1 cellular context compared by ENCODE assay signal in the genomic region with DNA sequence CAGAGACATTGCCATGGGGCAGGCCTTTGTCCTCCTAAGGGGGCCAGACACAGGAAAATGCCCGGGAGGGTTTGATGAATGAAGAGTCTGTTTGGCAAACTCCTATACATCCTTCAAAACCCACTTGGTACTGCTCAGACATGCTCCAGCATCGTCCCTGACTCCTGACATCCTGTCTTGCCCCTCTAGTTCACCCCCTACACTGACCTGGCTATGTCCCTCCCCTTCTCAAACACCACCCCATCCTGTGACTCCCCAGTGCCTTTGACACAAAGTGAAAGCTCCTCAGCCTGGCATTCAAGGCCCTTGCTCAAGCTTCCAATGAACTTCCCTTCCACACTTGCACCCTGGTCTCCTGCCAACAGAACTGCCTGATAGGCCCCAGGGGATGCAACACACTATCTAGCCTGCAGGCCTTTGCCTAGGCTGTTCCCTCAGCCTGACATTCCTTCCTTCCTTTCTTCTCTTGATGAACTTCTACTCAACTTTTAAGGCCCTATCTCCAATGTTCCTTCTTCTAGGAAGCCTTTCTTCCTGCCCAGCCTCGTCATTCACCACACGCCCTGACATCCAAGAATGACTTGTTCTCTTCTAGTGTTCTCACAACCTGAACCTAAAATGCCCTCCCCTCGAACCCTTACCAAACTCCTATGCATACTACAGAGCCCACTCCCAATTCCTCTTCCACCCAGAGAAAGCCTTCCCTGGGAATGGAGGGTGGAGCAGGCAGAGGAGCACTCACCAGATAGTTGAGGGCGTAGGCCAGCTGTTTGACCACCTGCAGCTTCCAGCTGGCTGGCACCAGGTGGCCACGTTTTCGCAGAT.
TF ChIP-seq lines count a peak whose summit lies in the region.

No MANE protein-coding gene starts in this region.

TF ChIP-seq in HEK293, 187 proteins besides CTCF, POLR2A, EP300 and RAD21:
- TF ChIP-seq ZNF341 (tag by site-specific recombination; IDR thresholded peaks at IDR 0.05; ENCODE audit: low read depth) (peak; percentile 87), ZNF768 (tag by site-specific recombination; IDR thresholded peaks at IDR 0.05) (no peak), KLF10 (tag by site-specific recombination; IDR thresholded peaks at IDR 0.05) (no peak), ZNF610 (tag by site-specific recombination; IDR thresholded peaks at IDR 0.05; ENCODE audit: borderline replicate concordance) (no peak), ZIC2 (tag by site-specific recombination; IDR thresholded peaks at IDR 0.05) (0 out of 2 replicates have a peak, but pooled peaks have one; percentile 3), ZNF561 (tag by site-specific recombination; IDR thresholded peaks at IDR 0.05; ENCODE audit: borderline replicate concordance) (no peak), PRDM1 (tag by site-specific recombination; IDR thresholded peaks at IDR 0.05) (peak; percentile 45; the same call in 1 of the 2 replicates), ZNF473 (tag by site-specific recombination; IDR thresholded peaks at IDR 0.05) (no peak), ZNF311 (tag by site-specific recombination; IDR thresholded peaks at IDR 0.05; ENCODE audit: borderline replicate concordance) (no peak), ZNF521 (tag by site-specific recombination; IDR thresholded peaks at IDR 0.05) (no peak), ZNF623 (tag by site-specific recombination; IDR thresholded peaks at IDR 0.05) (peak; percentile 18; the same call in 1 of the 2 replicates), ZFP3 (tag by site-specific recombination; IDR thresholded peaks at IDR 0.05; ENCODE audit: low read depth) (peak; percentile 97), GLI4 (tag by site-specific recombination; IDR thresholded peaks at IDR 0.05) (peak; percentile 93), KLF1 (tag by site-specific recombination; IDR thresholded peaks at IDR 0.05) (no peak)
- TF ChIP-seq, protein P1, sequence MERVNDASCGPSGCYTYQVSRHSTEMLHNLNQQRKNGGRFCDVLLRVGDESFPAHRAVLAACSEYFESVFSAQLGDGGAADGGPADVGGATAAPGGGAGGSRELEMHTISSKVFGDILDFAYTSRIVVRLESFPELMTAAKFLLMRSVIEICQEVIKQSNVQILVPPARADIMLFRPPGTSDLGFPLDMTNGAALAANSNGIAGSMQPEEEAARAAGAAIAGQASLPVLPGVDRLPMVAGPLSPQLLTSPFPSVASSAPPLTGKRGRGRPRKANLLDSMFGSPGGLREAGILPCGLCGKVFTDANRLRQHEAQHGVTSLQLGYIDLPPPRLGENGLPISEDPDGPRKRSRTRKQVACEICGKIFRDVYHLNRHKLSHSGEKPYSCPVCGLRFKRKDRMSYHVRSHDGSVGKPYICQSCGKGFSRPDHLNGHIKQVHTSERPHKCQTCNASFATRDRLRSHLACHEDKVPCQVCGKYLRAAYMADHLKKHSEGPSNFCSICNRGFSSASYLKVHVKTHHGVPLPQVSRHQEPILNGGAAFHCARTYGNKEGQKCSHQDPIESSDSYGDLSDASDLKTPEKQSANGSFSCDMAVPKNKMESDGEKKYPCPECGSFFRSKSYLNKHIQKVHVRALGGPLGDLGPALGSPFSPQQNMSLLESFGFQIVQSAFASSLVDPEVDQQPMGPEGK (tag by site-specific recombination; IDR thresholded peaks at IDR 0.05), result 0 out of 2 replicates have a peak, but pooled peaks have one; percentile 30
- TF ChIP-seq, protein P2, sequence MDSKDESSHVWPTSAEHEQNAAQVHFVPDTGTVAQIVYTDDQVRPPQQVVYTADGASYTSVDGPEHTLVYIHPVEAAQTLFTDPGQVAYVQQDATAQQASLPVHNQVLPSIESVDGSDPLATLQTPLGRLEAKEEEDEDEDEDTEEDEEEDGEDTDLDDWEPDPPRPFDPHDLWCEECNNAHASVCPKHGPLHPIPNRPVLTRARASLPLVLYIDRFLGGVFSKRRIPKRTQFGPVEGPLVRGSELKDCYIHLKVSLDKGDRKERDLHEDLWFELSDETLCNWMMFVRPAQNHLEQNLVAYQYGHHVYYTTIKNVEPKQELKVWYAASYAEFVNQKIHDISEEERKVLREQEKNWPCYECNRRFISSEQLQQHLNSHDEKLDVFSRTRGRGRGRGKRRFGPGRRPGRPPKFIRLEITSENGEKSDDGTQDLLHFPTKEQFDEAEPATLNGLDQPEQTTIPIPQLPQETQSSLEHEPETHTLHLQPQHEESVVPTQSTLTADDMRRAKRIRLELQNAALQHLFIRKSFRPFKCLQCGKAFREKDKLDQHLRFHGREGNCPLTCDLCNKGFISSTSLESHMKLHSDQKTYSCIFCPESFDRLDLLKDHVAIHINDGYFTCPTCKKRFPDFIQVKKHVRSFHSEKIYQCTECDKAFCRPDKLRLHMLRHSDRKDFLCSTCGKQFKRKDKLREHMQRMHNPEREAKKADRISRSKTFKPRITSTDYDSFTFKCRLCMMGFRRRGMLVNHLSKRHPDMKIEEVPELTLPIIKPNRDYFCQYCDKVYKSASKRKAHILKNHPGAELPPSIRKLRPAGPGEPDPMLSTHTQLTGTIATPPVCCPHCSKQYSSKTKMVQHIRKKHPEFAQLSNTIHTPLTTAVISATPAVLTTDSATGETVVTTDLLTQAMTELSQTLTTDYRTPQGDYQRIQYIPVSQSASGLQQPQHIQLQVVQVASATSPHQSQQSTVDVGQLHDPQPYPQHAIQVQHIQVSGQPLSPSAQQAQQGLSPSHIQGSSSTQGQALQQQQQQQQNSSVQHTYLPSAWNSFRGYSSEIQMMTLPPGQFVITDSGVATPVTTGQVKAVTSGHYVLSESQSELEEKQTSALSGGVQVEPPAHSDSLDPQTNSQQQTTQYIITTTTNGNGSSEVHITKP (tag by site-specific recombination; IDR thresholded peaks at IDR 0.05), result 0 out of 2 replicates have a peak, but pooled peaks have one; percentile 13
